In genomic region chr4:110515676-110516075, GRCh38 we compare ENCODE assay signal across 8 cellular contexts. TPM values are rescaled to one million over a fixed set of nuclear protein-coding genes. Genes with fewer than 3 reads are reported as not detected.
DNase-seq lines count a peak whose midpoint lies in the region; ATAC-seq and TF ChIP-seq lines count a peak whose summit lies in the region.

No MANE protein-coding gene starts in this region.

- POLR2A ChIA-PET in activated naive CD8-positive, alpha-beta T cell treated with anti-CD3 and anti-CD28 coated beads, Interleukin-2, amount 10 ng/mL, durations not matched to agents 7 days and 5 days (lab: Charles Lee): no interaction called here

- intact Hi-C loops in natural killer cell (cut with micrococcal nuclease): loop anchor here (1.0 to 10.0 kb wide), 5 partner anchors 171 to 1081 kb away; partner anchors contain the start of genes ELOVL6 and SEC24B

- peaks cover 5% of the 10 kb centered on the region for H3K27me3 Mint-ChIP-seq in activated naive CD8-positive, alpha-beta T cell treated with anti-CD3 and anti-CD28 coated beads, Interleukin-2, amount 10 ng/mL, durations not matched to agents 7 days and 5 days
- H3K27me3 Mint-ChIP-seq in natural killer cell (ENCODE audit: low read depth in 2 of 2): peaks cover 8 to 26% of the 10 kb centered on the region in 2 donors

- H3K4me3 Mint-ChIP-seq in activated naive CD8-positive, alpha-beta T cell treated with anti-CD3 and anti-CD28 coated beads, Interleukin-2, amount 10 ng/mL, durations not matched to agents 7 days and 5 days: peak overlapping the region; percentile 88
- H3K4me3 Mint-ChIP-seq in natural killer cell: peak overlapping the region; percentile 98

- peak; percentile 3 for DNase-seq in GDM1 (lab: John Stamatoyannopoulos, UW)
- peak; percentile 51 for DNase-seq in HT1080 (ENCODE audit: low read depth)
- no peak for DNase-seq in activated naive CD8-positive, alpha-beta T cell treated with anti-CD3 and anti-CD28 coated beads, Interleukin-2, amount 10 ng/mL, durations not matched to agents 7 days and 5 days
- no peak for DNase-seq in natural killer cell
- DNase-seq in stimulated activated CD4-positive, alpha-beta T cell treated with anti-CD3 and anti-CD28 coated beads, Interleukin-2, amount 100 ng/mL, for 24 hours: no peak
- DNase-seq in glomerular visceral epithelial cell (ENCODE audit: extremely low spot score): no peak
- no peak for DNase-seq in KG1 (lab: John Stamatoyannopoulos, UW)

- H3K36me3 Mint-ChIP-seq in activated naive CD8-positive, alpha-beta T cell treated with anti-CD3 and anti-CD28 coated beads, Interleukin-2, amount 10 ng/mL, durations not matched to agents 7 days and 5 days: no peaks in the 10 kb centered on the region
- H3K36me3 Mint-ChIP-seq in natural killer cell: no peaks in the 10 kb centered on the region

- H3K4me1 Mint-ChIP-seq in activated naive CD8-positive, alpha-beta T cell treated with anti-CD3 and anti-CD28 coated beads, Interleukin-2, amount 10 ng/mL, durations not matched to agents 7 days and 5 days: peaks cover 9% of the 10 kb centered on the region
- peaks cover 18% of the 10 kb centered on the region in 2 donors for H3K4me1 Mint-ChIP-seq in natural killer cell

- no peak for ATAC-seq in activated naive CD8-positive, alpha-beta T cell treated with anti-CD3 and anti-CD28 coated beads, Interleukin-2, amount 10 ng/mL, durations not matched to agents 7 days and 5 days (ENCODE audit: low read depth)
- ATAC-seq in natural killer cell (peak in 1 of 3 donors; percentile 16), HG02798 (IDR thresholded peaks at IDR 0.05; ENCODE audit: poor library complexity, unreplicated experiment) (no peak)

- H3K27ac Mint-ChIP-seq in activated naive CD8-positive, alpha-beta T cell treated with anti-CD3 and anti-CD28 coated beads, Interleukin-2, amount 10 ng/mL, durations not matched to agents 7 days and 5 days: peak overlapping the region; percentile 17
- peak overlapping the region; percentile 71 to 88 for H3K27ac Mint-ChIP-seq in natural killer cell

- H3K9me3 Mint-ChIP-seq in activated naive CD8-positive, alpha-beta T cell treated with anti-CD3 and anti-CD28 coated beads, Interleukin-2, amount 10 ng/mL, durations not matched to agents 7 days and 5 days: no peaks in the 10 kb centered on the region
- H3K9me3 Mint-ChIP-seq in natural killer cell: no peaks in the 10 kb centered on the region

- TF ChIP-seq CTCF in natural killer cell (IDR thresholded peaks at IDR 0.05): no peak

RNA-seq across cellular contexts. Expression of gene ENPEP, which starts 39.7 kb away (rescaled TPM):
- 0.03 TPM in 1 of 2 replicates, not detected in the other for total RNA-seq in HT1080 (2014; rRNA removed; shearing (Covaris generic))
- 0.01 and 0.06 TPM in 2 replicates for polyA plus RNA-seq in HT1080 (2015; cell fraction: cytosol; rRNA removed)
- polyA plus RNA-seq in HT1080 (2015; cell fraction: nucleus; rRNA removed): 0.05 and 0.44 TPM in 2 replicates
- under 1 TPM; 0.58 to 0.68 TPM for total RNA-seq in activated naive CD8-positive, alpha-beta T cell treated with anti-CD3 and anti-CD28 coated beads, Interleukin-2, amount 10 ng/mL, durations not matched to agents 7 days and 5 days
- total RNA-seq in natural killer cell: under 1 TPM in 1 of 3 donors, not detected in 2; 0.07 TPM

Comparison
In these comparisons a context has a peak if more than half of its experiments do, and no peak if none do; other contexts are left out.
1. DNase-seq: peak in GDM1 (single experiment) and HT1080 (single experiment); none in activated naive CD8-positive, alpha-beta T cell treated with anti-CD3 and anti-CD28 coated beads, Interleukin-2, amount 10 ng/mL, durations not matched to agents 7 days and 5 days (single experiment), natural killer cell (single experiment), stimulated activated CD4-positive, alpha-beta T cell treated with anti-CD3 and anti-CD28 coated beads, Interleukin-2, amount 100 ng/mL, for 24 hours (0 of 2), glomerular visceral epithelial cell (single experiment) and KG1 (single experiment).